2 cellular contexts compared by ENCODE assay signal in genomic region chr1:150067184-150068182, GRCh38.
TF ChIP-seq lines count a peak whose summit lies in the region.

Gene VPS45, plus strand, starts transcription at chr1:150067776. Its CDS starts 82 bp downstream, at chr1:150067858.

TF ChIP-seq in A549, 52 proteins besides CTCF, POLR2A, EP300 and RAD21 (continued from another document):
- TF ChIP-seq HES2 (IDR thresholded peaks at IDR 0.05), result no peak
- TF ChIP-seq RFX5 (IDR thresholded peaks at IDR 0.05), result 0 out of 2 replicates have a peak, but pooled peaks have one; percentile 23
- TF ChIP-seq FOSB (CRISPR knock-in tag; IDR thresholded peaks at IDR 0.05), result no peak
- TF ChIP-seq BHLHE40 (IDR thresholded peaks at IDR 0.05; ENCODE audit: low read depth, low read length), result no peak
- TF ChIP-seq PBX3 (IDR thresholded peaks at IDR 0.05), result peak; percentile 87
- TF ChIP-seq NPAS2 (CRISPR knock-in tag; IDR thresholded peaks at IDR 0.05; ENCODE audit: borderline replicate concordance), result no peak
- no peak for TF ChIP-seq ZFP36 (IDR thresholded peaks at IDR 0.05; ENCODE audit: borderline replicate concordance, partially characterized antibody)
- TF ChIP-seq PHF8 (IDR thresholded peaks at IDR 0.05; ENCODE audit: borderline replicate concordance, low read depth), result peak; percentile 94; the same call in 1 of the 2 replicates
- 0 out of 2 replicates have a peak, but pooled peaks have one; percentile 22 for TF ChIP-seq EHF (CRISPR knock-in tag; IDR thresholded peaks at IDR 0.05)
- TF ChIP-seq ATOH8 (CRISPR knock-in tag; IDR thresholded peaks at IDR 0.05; ENCODE audit: low read depth), result no peak
- TF ChIP-seq POLR2AphosphoS2 (conservative IDR thresholded peaks at IDR 0.05; ENCODE audit: low read length), result no peak
- TF ChIP-seq MYC (IDR thresholded peaks at IDR 0.05; ENCODE audit: borderline replicate concordance, low read length), result peak; percentile 45
- no peak for TF ChIP-seq CHD2 (IDR thresholded peaks at IDR 0.05; ENCODE audit: low read length, partially characterized antibody)
- no peak for TF ChIP-seq RNF2 (IDR thresholded peaks at IDR 0.05; ENCODE audit: borderline replicate concordance, low read depth)
- TF ChIP-seq ESRRA (IDR thresholded peaks at IDR 0.05; ENCODE audit: borderline replicate concordance, low read length), result no peak
- no peak for TF ChIP-seq HEYL (CRISPR knock-in tag; IDR thresholded peaks at IDR 0.05)
- TF ChIP-seq MAZ (IDR thresholded peaks at IDR 0.05; ENCODE audit: borderline replicate concordance, low read depth, low read length), result 0 out of 2 replicates have a peak, but pooled peaks have one; percentile 75
- TF ChIP-seq EHMT2 (IDR thresholded peaks at IDR 0.05; ENCODE audit: low read depth), result no peak
- peak in 1 of 2 experiments; percentile 74; a peak in 2 of 5 replicates for TF ChIP-seq JUN (IDR thresholded peaks at IDR 0.05)

TF ChIP-seq in WTC11, 78 proteins besides CTCF, POLR2A, EP300 and RAD21 (continued from another document and continues in another):
- TF ChIP-seq STAT6 (CRISPR knock-in tag; conservative IDR thresholded peaks at IDR 0.05; ENCODE audit: low read depth) (no peak), MAX (CRISPR knock-in tag; IDR thresholded peaks at IDR 0.05) (peak; percentile 88), IRF2 (CRISPR knock-in tag; IDR thresholded peaks at IDR 0.05; ENCODE audit: borderline replicate concordance, low read depth) (no peak), JUN (CRISPR knock-in tag; IDR thresholded peaks at IDR 0.05) (0 out of 2 replicates have a peak, but pooled peaks have one; percentile 53), ZNF396 (CRISPR knock-in tag; IDR thresholded peaks at IDR 0.05; ENCODE audit: borderline replicate concordance) (no peak), RELA (CRISPR knock-in tag; IDR thresholded peaks at IDR 0.05; ENCODE audit: borderline replicate concordance) (no peak), AR (CRISPR knock-in tag; IDR thresholded peaks at IDR 0.05) (no peak), ZNF263 (CRISPR knock-in tag; IDR thresholded peaks at IDR 0.05; ENCODE audit: low read depth) (no peak), NR3C1 (CRISPR knock-in tag; conservative IDR thresholded peaks at IDR 0.05; ENCODE audit: low read depth) (no peak), ZNF532 (CRISPR knock-in tag; IDR thresholded peaks at IDR 0.05; ENCODE audit: borderline replicate concordance) (no peak), ZNF281 (CRISPR knock-in tag; IDR thresholded peaks at IDR 0.05) (no peak), ZMAT4 (CRISPR knock-in tag; IDR thresholded peaks at IDR 0.05) (no peak), USF2 (CRISPR knock-in tag; IDR thresholded peaks at IDR 0.05) (no peak), SP1 (CRISPR knock-in tag; conservative IDR thresholded peaks at IDR 0.05) (peak; percentile 51), EMX1 (CRISPR knock-in tag; IDR thresholded peaks at IDR 0.05) (no peak), ZBTB21 (CRISPR knock-in tag; IDR thresholded peaks at IDR 0.05; ENCODE audit: borderline replicate concordance) (no peak), ATF2 (CRISPR knock-in tag; IDR thresholded peaks at IDR 0.05; ENCODE audit: borderline replicate concordance, low read depth) (no peak), AFF4 (CRISPR knock-in tag; IDR thresholded peaks at IDR 0.05; ENCODE audit: borderline replicate concordance) (no peak), FOXP1 (CRISPR knock-in tag; IDR thresholded peaks at IDR 0.05; ENCODE audit: borderline replicate concordance) (no peak; the same call in 1 of the 2 replicates), KAT7 (CRISPR knock-in tag; IDR thresholded peaks at IDR 0.05; ENCODE audit: borderline replicate concordance) (0 out of 2 replicates have a peak, but pooled peaks have one; percentile 39), ZNF138 (CRISPR knock-in tag; conservative IDR thresholded peaks at IDR 0.05) (no peak), ZNF416 (CRISPR knock-in tag; IDR thresholded peaks at IDR 0.05) (no peak)
